ENCODE assay signal across 18 cellular contexts in genomic region chr13:30671271-30671815, GRCh38. TPM values are rescaled to one million over a fixed set of nuclear protein-coding genes. Genes with fewer than 3 reads are reported as not detected.
DNase-seq lines count a peak whose midpoint lies in the region; ATAC-seq and TF ChIP-seq lines count a peak whose summit lies in the region.
"Had no signal": no experiment of that assay in that cellular context is flagged by ENCODE, and none has a peak within 500 bp of the region (broad histone marks: within the 10 kb centered on the region; RNA-seq: fewer than 3 reads in every experiment).

No MANE protein-coding gene starts in this region.

- TF ChIP-seq CTCF in natural killer cell (IDR thresholded peaks at IDR 0.05) (no peak), Panc1 (IDR thresholded peaks at IDR 0.05) (no peak), nephron progenitor cell (IDR thresholded peaks at IDR 0.05) (no peak)

- H3K4me1 Mint-ChIP-seq in natural killer cell, result peaks cover 26 to 33% of the 10 kb centered on the region in 2 donors
- H3K4me1 Mint-ChIP-seq in natural killer cell treated with Interleukin-12 subunit alpha and Interleukin-12 subunit beta and Interleukin-15 and Interleukin-18, amount 100 ng/mL, for 72 hours (ENCODE audit: low read depth in 2 of 2), result peaks cover 20 to 28% of the 10 kb centered on the region in 2 donors
- no peaks in the 10 kb centered on the region for H3K4me1 Mint-ChIP-seq in nephron progenitor cell

- DNase-seq in natural killer cell, result no peak
- no peak for DNase-seq in natural killer cell treated with Interleukin-12 subunit alpha and Interleukin-12 subunit beta and Interleukin-15 and Interleukin-18, amount 100 ng/mL, for 72 hours (ENCODE audit: low spot score)
- no peak for DNase-seq in Panc1 (ENCODE audit: low read depth, low spot score)
- no peak for DNase-seq in nephron progenitor cell
- no peak for DNase-seq in UCSD-AML1 (lab: John Stamatoyannopoulos, UW; ENCODE audit: unreplicated experiment)
- DNase-seq in NCI-H69 (lab: John Stamatoyannopoulos, UW), result no peak
- DNase-seq: DMS 273 treated with DMSO at 0.1 percent for 48 hours, DND-41, H9, Kasumi-1, NCI-H1105, NCI-H2081 treated with DMSO at 0.1 percent for 48 hours, NCI-H82, OCI-M1, RPMI8226, SHP77 treated with DMSO at 0.1 percent for 48 hours had no signal

- H3K9me3 Mint-ChIP-seq in natural killer cell (no peaks in the 10 kb centered on the region), nephron progenitor cell (no peaks in the 10 kb centered on the region)
- H3K9me3 Mint-ChIP-seq in natural killer cell treated with Interleukin-12 subunit alpha and Interleukin-12 subunit beta and Interleukin-15 and Interleukin-18, amount 100 ng/mL, for 72 hours, result no peaks in the 10 kb centered on the region

- peak overlapping the region; percentile 14 for H3K4me3 Mint-ChIP-seq in natural killer cell
- no peak overlapping the region for H3K4me3 Mint-ChIP-seq in natural killer cell treated with Interleukin-12 subunit alpha and Interleukin-12 subunit beta and Interleukin-15 and Interleukin-18, amount 100 ng/mL, for 72 hours
- no peak overlapping the region for H3K4me3 Mint-ChIP-seq in nephron progenitor cell

- peak overlapping the region; percentile 45; the same call in 1 of the 2 replicates for H3K27ac ChIP-seq in Panc1 (ENCODE audit: low read length)
- H3K27ac ChIP-seq: BLaER1 treated with 17β-estradiol and CSF1 and Interleukin-3, amounts not matched to agents 10 nM and 100 nM had no signal

- no TSS peak for BruUV-seq in Panc1 (replicated peaks; lab: Mats Ljungman, UMichigan)

- peak overlapping the region in 1 of 2 donors; percentile 53 for H3K27ac Mint-ChIP-seq in natural killer cell
- peak overlapping the region in 1 of 2 donors; percentile 32 for H3K27ac Mint-ChIP-seq in natural killer cell treated with Interleukin-12 subunit alpha and Interleukin-12 subunit beta and Interleukin-15 and Interleukin-18, amount 100 ng/mL, for 72 hours
- peak overlapping the region; percentile 30 for H3K27ac Mint-ChIP-seq in nephron progenitor cell

- ATAC-seq in natural killer cell (no peak), Panc1 (no peak), GM18870 (IDR thresholded peaks at IDR 0.05; ENCODE audit: unreplicated experiment) (no peak)
- no peak for ATAC-seq in natural killer cell treated with Interleukin-12 subunit alpha and Interleukin-12 subunit beta and Interleukin-15 and Interleukin-18, amount 100 ng/mL, for 72 hours

- intact Hi-C loops in natural killer cell (cut with micrococcal nuclease) (no loop called here), Panc1 (cut with micrococcal nuclease; ENCODE audit: unreplicated experiment) (no loop called here)

- H3K27me3 ChIP-seq in Panc1 (ENCODE audit: control insufficient read depth, insufficient read depth, low read length), result no peaks in the 10 kb centered on the region

- in situ Hi-C loops in Panc1 (cut with HindIII; ENCODE audit: low pct_unique_long_range_greater_than_20kb, low sequenced_read_pairs), result no loop called here

- no peak overlapping the region for H3K4me3 ChIP-seq in Panc1 (ENCODE audit: low read depth in 2 of 2, low read length in 2 of 2)
- H3K4me3 ChIP-seq: BLaER1 treated with 17β-estradiol and CSF1 and Interleukin-3, amounts not matched to agents 10 nM and 100 nM had no signal

- CTCF ChIA-PET in Panc1 (lab: Charles Lee), result no interaction called here

- H3K36me3 Mint-ChIP-seq in natural killer cell (no peaks in the 10 kb centered on the region), nephron progenitor cell (ENCODE audit: low read depth) (no peaks in the 10 kb centered on the region)
- no peaks in the 10 kb centered on the region for H3K36me3 Mint-ChIP-seq in natural killer cell treated with Interleukin-12 subunit alpha and Interleukin-12 subunit beta and Interleukin-15 and Interleukin-18, amount 100 ng/mL, for 72 hours

- H3K4me1 ChIP-seq in Panc1 (ENCODE audit: control insufficient read depth, insufficient read depth, low read length), result no peaks in the 10 kb centered on the region; the same call in 1 of the 2 replicates

- H3K9me3 ChIP-seq in Panc1 (ENCODE audit: control insufficient read depth, insufficient read depth, low read depth, low read length), result no peaks in the 10 kb centered on the region

- POLR2A ChIA-PET in Panc1 (lab: Charles Lee), result no interaction called here

- H3K36me3 ChIP-seq in Panc1 (ENCODE audit: control insufficient read depth, insufficient read depth, low read length), result no peaks in the 10 kb centered on the region
- H3K36me3 ChIP-seq: BLaER1 treated with 17β-estradiol and CSF1 and Interleukin-3, amounts not matched to agents 10 nM and 100 nM had no signal

- H3K27me3 Mint-ChIP-seq in natural killer cell (ENCODE audit: low read depth in 2 of 2) (no peaks in the 10 kb centered on the region), nephron progenitor cell (ENCODE audit: low read depth, poor library complexity) (peaks cover 17% of the 10 kb centered on the region)
- H3K27me3 Mint-ChIP-seq in natural killer cell treated with Interleukin-12 subunit alpha and Interleukin-12 subunit beta and Interleukin-15 and Interleukin-18, amount 100 ng/mL, for 72 hours, result peaks cover 0 to 3% of the 10 kb centered on the region in 2 donors

RNA-seq across cellular contexts. Expression of gene USPL1, which starts 53.6 kb away (rescaled TPM):
- total RNA-seq in natural killer cell, result 10 to 100 TPM; 34.8 to 39.0 (median 36.9) TPM
- total RNA-seq in natural killer cell treated with Interleukin-12 subunit alpha and Interleukin-12 subunit beta and Interleukin-15 and Interleukin-18, amount 100 ng/mL, for 72 hours, result 10 to 100 TPM; 18.6 to 25.6 TPM
- total RNA-seq in Panc1 (2021; ENCODE audit: unreplicated experiment), result 19.5 TPM
- 10.7 TPM for polyA plus RNA-seq in Panc1 (2012; ENCODE audit: insufficient read length)
